ENCODE assay signal across 8 cellular contexts in the genomic region with DNA sequence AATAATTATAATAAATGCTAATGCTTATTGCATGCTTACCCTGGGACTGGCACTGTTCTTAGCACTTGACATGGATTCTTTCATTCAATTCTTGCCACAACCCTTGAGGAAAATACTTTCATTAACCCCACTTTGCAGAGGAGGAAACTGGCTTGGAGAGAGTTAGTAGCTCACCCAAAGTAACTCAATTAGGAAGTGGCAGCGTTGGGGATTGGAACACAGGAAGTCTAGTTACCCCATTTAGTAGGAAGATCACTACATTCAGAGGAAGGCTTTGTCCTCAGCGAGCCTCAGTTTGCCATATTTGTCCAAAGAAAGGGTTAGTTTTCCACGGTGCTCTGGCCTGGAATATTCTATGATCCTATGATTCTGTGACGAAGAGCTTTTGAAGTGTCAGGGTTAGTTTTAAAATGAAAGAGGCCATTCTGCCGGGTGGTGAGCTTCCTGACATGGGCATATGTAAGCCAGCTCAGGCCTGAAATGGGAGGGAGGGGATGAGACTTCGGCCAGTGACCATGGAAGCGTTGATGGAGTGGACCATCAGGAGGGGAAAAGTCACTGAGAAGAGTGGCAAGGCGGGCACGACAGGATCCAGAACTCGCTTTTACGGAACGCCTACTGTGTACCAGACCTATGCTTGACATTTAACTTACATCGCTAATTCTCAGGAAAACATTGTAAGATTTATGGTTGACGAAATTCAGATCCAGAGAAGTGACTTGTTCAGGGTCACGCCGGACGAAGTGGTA. TPM values are rescaled to one million over a fixed set of nuclear protein-coding genes. Genes with fewer than 3 reads are reported as not detected.
DNase-seq lines count a peak whose midpoint lies in the region; ATAC-seq and TF ChIP-seq lines count a peak whose summit lies in the region.

No MANE protein-coding gene starts in this region.

- 0 out of 2 replicates have a peak overlapping the region, but pooled peaks have one; percentile 31 for H4K91ac ChIP-seq in IMR-90 (ENCODE audit: insufficient read depth, low read depth, low read length)

- peak overlapping the region; percentile 85 to 99 (median 95) for H3K4me2 ChIP-seq in BLaER1 treated with 17β-estradiol and CSF1 and Interleukin-3, amounts not matched to agents 10 nM and 100 nM
- peak overlapping the region; percentile 84 for H3K4me2 ChIP-seq in IMR-90 (ENCODE audit: low read depth, low read length)

- peak overlapping the region; percentile 30; the same call in 1 of the 2 replicates for H2BK20ac ChIP-seq in IMR-90 (ENCODE audit: low read depth, low read length)

- no peaks in the 10 kb centered on the region for H3K36me3 ChIP-seq in BLaER1 treated with 17β-estradiol and CSF1 and Interleukin-3, amounts not matched to agents 10 nM and 100 nM
- no peaks in the 10 kb centered on the region for H3K36me3 ChIP-seq in IMR-90 (ENCODE audit: control insufficient read depth, insufficient read depth, low read length)

- H2AK9ac ChIP-seq in IMR-90 (replicated peaks; ENCODE audit: low read depth, low read length, poor library complexity): peak overlapping the region; percentile 63

- H3K4me3 Mint-ChIP-seq in MCF 10A (ENCODE audit: unreplicated experiment) (peak overlapping the region; percentile 95), naive B cell (peak overlapping the region; percentile 87 to 97 (median 92))

- no peak overlapping the region for H3K4ac ChIP-seq in IMR-90 (ENCODE audit: low read depth, low read length)

- no peak overlapping the region for H3K14ac ChIP-seq in IMR-90 (replicated peaks; ENCODE audit: low read depth, low read length)

- ATAC-seq in IMR-90 (ENCODE audit: low read depth) (no peak), naive B cell (ENCODE audit: low read depth in 2 of 2) (no peak)

- H3K9me1 ChIP-seq in IMR-90 (ENCODE audit: insufficient read depth, low read length): peaks cover 10% of the 10 kb centered on the region; the same call in 1 of the 2 replicates

- H4K5ac ChIP-seq in IMR-90 (ENCODE audit: low read depth, low read length): no peak overlapping the region

- in situ Hi-C loops in IMR-90 (cut with MboI; ENCODE audit: low sequenced_read_pairs): no loop called here

- peak overlapping the region in 9 of 11 experiments; percentile 73 to 94 (median 86); a peak in 11 of 22 replicates for H3K9ac ChIP-seq in BLaER1 treated with 17β-estradiol and CSF1 and Interleukin-3, amounts not matched to agents 10 nM and 100 nM
- H3K9ac ChIP-seq in IMR-90 (ENCODE audit: low read depth, low read length): no peak overlapping the region

- H2BK120ac ChIP-seq in IMR-90 (ENCODE audit: low read depth, low read length): no peak overlapping the region

- no peak for TF ChIP-seq POLR2A in IMR-90 (IDR thresholded peaks at IDR 0.05; ENCODE audit: low read depth, low read length)

- TF ChIP-seq CTCF in IMR-90 (conservative IDR thresholded peaks at IDR 0.05; ENCODE audit: low read depth, low read length) (no peak), MCF 10A (IDR thresholded peaks at IDR 0.05; ENCODE audit: unreplicated experiment) (no peak)

- H2BK5ac ChIP-seq in IMR-90 (ENCODE audit: low read depth, low read length, poor library complexity, severe bottlenecking): no peak overlapping the region

- no peak overlapping the region for H3K18ac ChIP-seq in IMR-90 (ENCODE audit: low read depth, low read length)

- H3K36me3 Mint-ChIP-seq in MCF 10A (ENCODE audit: insufficient read depth, unreplicated experiment) (peaks cover under 1% of the 10 kb centered on the region), naive B cell (no peaks in the 10 kb centered on the region)

- peak overlapping the region; percentile 20; the same call in 1 of the 2 replicates for H2AK5ac ChIP-seq in IMR-90 (ENCODE audit: low read depth, low read length)

- intact Hi-C loops in IMR-90 (cut with micrococcal nuclease) (loop anchor here (2.0 kb wide), 2 partner anchors 87 to 1823 kb away; no protein-coding TSS in a partner anchor), MCF 10A (cut with micrococcal nuclease) (loop anchor here (10.0 kb wide), 1 partner anchor 1819 kb away; no protein-coding TSS in a partner anchor)

- H3K9me3 Mint-ChIP-seq in MCF 10A (ENCODE audit: unreplicated experiment): no peaks in the 10 kb centered on the region
- no peaks in the 10 kb centered on the region for H3K9me3 Mint-ChIP-seq in naive B cell

- POLR2A ChIA-PET in IMR-90 (lab: Charles Lee; ENCODE audit: unreplicated experiment) (no interaction called here), MCF 10A (lab: Yijun Ruan, JAX) (interaction anchor here (0.6 to 3.2 kb wide), 4 partner anchors 16 to 247 kb away, joined by 3 to 22 read pairs (median 4); a partner anchor contains a TSS)

- no peaks in the 10 kb centered on the region for H3K9me3 ChIP-seq in BLaER1 treated with 17β-estradiol and CSF1 and Interleukin-3, amounts not matched to agents 10 nM and 100 nM (replicated peaks in 1 of 11)
- no peaks in the 10 kb centered on the region for H3K9me3 ChIP-seq in IMR-90 (ENCODE audit: control insufficient read depth, insufficient read depth, low read length)

- 72% methylated on average over 6 of the region's 17 CpGs; no CpG with 5 or more reads in 1 of the 2 experiments for WGBS in IMR-90 (ENCODE audit: extremely low coverage in 2 of 2, insufficient read length in 1 of 2), 2 experiments

- CTCF ChIA-PET in IMR-90 (lab: Yijun Ruan, JAX): interaction anchor here (0.6 to 1.1 kb wide), 2 partner anchors 9 to 154 kb away, joined by 3 read pairs; no protein-coding TSS in a partner anchor
- CTCF ChIA-PET in MCF 10A (lab: Yijun Ruan, JAX): interaction anchor here (0.6 to 2.3 kb wide), 3 partner anchors 36 to 316 kb away, joined by 3 to 13 read pairs (median 6); no protein-coding TSS in a partner anchor

- H3K56ac ChIP-seq in IMR-90 (ENCODE audit: extremely low read depth, insufficient read depth, low read length): no peak overlapping the region

- peak overlapping the region; percentile 29; the same call in 2 of the 3 replicates for H2BK15ac ChIP-seq in IMR-90 (ENCODE audit: low read depth, low read length)

- H3K4me3 ChIP-seq in BLaER1 treated with 17β-estradiol and CSF1 and Interleukin-3, amounts not matched to agents 10 nM and 100 nM: peak overlapping the region; percentile 78 to 99 (median 96)
- H3K4me3 ChIP-seq in IMR-90 (ENCODE audit: insufficient read depth, low read depth, low read length): no peak overlapping the region

- H3K27me3 ChIP-seq in BLaER1 treated with 17β-estradiol and CSF1 and Interleukin-3, amounts not matched to agents 10 nM and 100 nM: no peaks in the 10 kb centered on the region
- H3K27me3 ChIP-seq in IMR-90 (ENCODE audit: control insufficient read depth, insufficient read depth, low read length): peaks cover 8% of the 10 kb centered on the region

- H3K27me3 Mint-ChIP-seq in MCF 10A (ENCODE audit: insufficient read depth, unreplicated experiment) (no peaks in the 10 kb centered on the region), naive B cell (no peaks in the 10 kb centered on the region)

- TF ChIP-seq RAD21 in IMR-90 (IDR thresholded peaks at IDR 0.05; ENCODE audit: low read length): no peak

- peak overlapping the region; percentile 89 for H3K27ac Mint-ChIP-seq in MCF 10A (ENCODE audit: low read depth, unreplicated experiment)
- peak overlapping the region; percentile 96 to 99 (median 97) for H3K27ac Mint-ChIP-seq in naive B cell

- dilution Hi-C loops in IMR-90 (cut with HindIII; ENCODE audit: low sequenced_read_pairs, unreplicated experiment): no loop called here

- H3K4me1 Mint-ChIP-seq in MCF 10A (ENCODE audit: insufficient read depth, unreplicated experiment): peaks cover 40% of the 10 kb centered on the region
- peaks cover 54 to 73% (median 69%) of the 10 kb centered on the region in 3 donors for H3K4me1 Mint-ChIP-seq in naive B cell

- H3K27ac ChIP-seq in BLaER1 treated with 17β-estradiol and CSF1 and Interleukin-3, amounts not matched to agents 10 nM and 100 nM: peak overlapping the region; percentile 29 to 92 (median 80); a peak in 20 of 22 replicates
- H3K27ac ChIP-seq in IMR-90 (ENCODE audit: insufficient read depth, low read length): no peak overlapping the region

- peaks cover 0 to 27% (median 6%) of the 10 kb centered on the region in 11 experiments; a peak in 10 of 22 replicates for H4K20me1 ChIP-seq in BLaER1 treated with 17β-estradiol and CSF1 and Interleukin-3, amounts not matched to agents 10 nM and 100 nM
- no peaks in the 10 kb centered on the region for H4K20me1 ChIP-seq in IMR-90 (ENCODE audit: insufficient read depth, low read length)

- peaks cover 32 to 73% (median 58%) of the 10 kb centered on the region in 10 experiments for H3K4me1 ChIP-seq in BLaER1 treated with 17β-estradiol and CSF1 and Interleukin-3, amounts not matched to agents 10 nM and 100 nM
- peaks cover 11% of the 10 kb centered on the region for H3K4me1 ChIP-seq in IMR-90 (ENCODE audit: control insufficient read depth, insufficient read depth, low read length)

- H2AFZ ChIP-seq in IMR-90 (replicated peaks; ENCODE audit: low read length, poor library complexity): peak overlapping the region; percentile 96

- DNase-seq in IMR-90 (no peak), MCF 10A (ENCODE audit: unreplicated experiment) (no peak), naive B cell (no peak), GM03348 (ENCODE audit: low spot score) (no peak), cortex of kidney (lab: John Stamatoyannopoulos, UW) (no peak), SK-N-DZ (ENCODE audit: low spot score) (no peak)
- DNase-seq in stimulated activated CD8-positive, alpha-beta memory T cell treated with anti-CD3 and anti-CD28 coated beads, Interleukin-4, amount 100 ng/mL, for 48 hours: no peak

- no peaks in the 10 kb centered on the region for H3K79me1 ChIP-seq in IMR-90 (ENCODE audit: low read depth in 1 of 2, low read length in 2 of 2)

- no peak overlapping the region for H3K23ac ChIP-seq in IMR-90 (ENCODE audit: low read depth, low read length)

- BruUV-seq in IMR-90 (replicated peaks; lab: Mats Ljungman, UMichigan): no TSS peak
- TSS peak; percentile 34 for BruUV-seq in MCF 10A (replicated peaks; lab: Mats Ljungman, UMichigan)

- H4K8ac ChIP-seq in IMR-90 (ENCODE audit: low read depth in 2 of 2, low read length in 2 of 2): peak overlapping the region in 1 of 2 experiments; percentile 45; a peak in 1 of 4 replicates

TF ChIP-seq in IMR-90, 13 proteins besides CTCF, POLR2A, EP300 and RAD21 (continues in another document):
- TF ChIP-seq MAZ (IDR thresholded peaks at IDR 0.05; ENCODE audit: borderline replicate concordance, low read depth, low read length): no peak
- TF ChIP-seq RFX5 (IDR thresholded peaks at IDR 0.05; ENCODE audit: low read depth, low read length): no peak
- no peak for TF ChIP-seq CEBPB (IDR thresholded peaks at IDR 0.05; ENCODE audit: low read depth, low read length)
- TF ChIP-seq MAFK (IDR thresholded peaks at IDR 0.05; ENCODE audit: low read depth, low read length): no peak
- no peak for TF ChIP-seq FOS (IDR thresholded peaks at IDR 0.05; ENCODE audit: low read depth, low read length)

RNA-seq across cellular contexts. Expression of a gene that starts 28.2 kb away (rescaled TPM):
- 8.1 and 10.0 TPM in 2 replicates for total RNA-seq in IMR-90 (2012; rRNA removed)
- polyA plus RNA-seq in IMR-90 (2012; rRNA removed): 3.1 and 4.6 TPM in 2 replicates
- polyA plus RNA-seq in IMR-90 (2012; cell fraction: cytosol; rRNA removed): 1.3 TPM in 2 replicates
- 2.2 and 12.8 TPM in 2 replicates for polyA plus RNA-seq in IMR-90 (2012; cell fraction: nucleus; rRNA removed; ENCODE audit: low replicate concordance)
- 15.0 and 23.0 TPM in 2 replicates for total RNA-seq in MCF 10A (2022)
- 10 to 100 TPM; 46.6 to 72.0 (median 62.5) TPM for polyA plus RNA-seq in naive B cell (ENCODE audit: low read depth in 6 of 6)
- 79.5 and 92.7 TPM in 2 replicates for polyA plus RNA-seq in SK-N-DZ (2014; cell fraction: cytosol; rRNA removed)
- polyA plus RNA-seq in SK-N-DZ (2014; cell fraction: nucleus; rRNA removed): 41.3 and 55.5 TPM in 2 replicates
